Comparison of ENCODE assay signal across 17 cellular contexts in genomic region chr16:10834766-10835165, GRCh38. TPM values are rescaled to one million over a fixed set of nuclear protein-coding genes. Genes with fewer than 3 reads are reported as not detected.
DNase-seq lines count a peak whose midpoint lies in the region; ATAC-seq, FAIRE-seq and TF ChIP-seq lines count a peak whose summit lies in the region.
"Had no signal": no experiment of that assay in that cellular context is flagged by ENCODE, and none has a peak within 500 bp of the region (broad histone marks: within the 10 kb centered on the region; RNA-seq: fewer than 3 reads in every experiment).

No MANE protein-coding gene starts in this region.

- peaks cover 84% of the 10 kb centered on the region for H3K4me1 ChIP-seq in KMS-11 (ENCODE audit: low read depth, poor library complexity, severe bottlenecking)
- H3K4me1 ChIP-seq in upper lobe of right lung = peaks cover 2% of the 10 kb centered on the region
- H3K4me1 ChIP-seq in CD8-positive, alpha-beta T cell (ENCODE audit: insufficient read depth, low read length) = no peaks in the 10 kb centered on the region
- H3K4me1 ChIP-seq: A549, Caco-2 had no signal

- H3K27me3 ChIP-seq in KMS-11 (ENCODE audit: insufficient read depth, low read depth) = no peaks in the 10 kb centered on the region
- H3K27me3 ChIP-seq in upper lobe of right lung = no peaks in the 10 kb centered on the region
- no peaks in the 10 kb centered on the region for H3K27me3 ChIP-seq in CD8-positive, alpha-beta T cell (ENCODE audit: insufficient read depth, low read length)

- H3K27ac ChIP-seq in KMS-11 (no peak overlapping the region), upper lobe of right lung (no peak overlapping the region)
- no peak overlapping the region for H3K27ac ChIP-seq in CD8-positive, alpha-beta T cell (ENCODE audit: low read depth, low read length)
- H3K27ac ChIP-seq: A549, HL-60 had no signal

- no peaks in the 10 kb centered on the region for H3K79me2 ChIP-seq in KMS-11 (ENCODE audit: insufficient read depth, low read depth)

- no peak for ATAC-seq in upper lobe of right lung
- ATAC-seq in CD8-positive, alpha-beta T cell = no peak
- ATAC-seq: A549, GM23338 had no signal

- H3K27ac Mint-ChIP-seq in dendritic cell treated with granulocyte-macrophage colony-stimulating factor and Interleukin-4, amounts not matched to agents 40 ng/mL and 50 ng/mL, for 4 days = peak overlapping the region; percentile 88
- no peak overlapping the region for H3K27ac Mint-ChIP-seq in CD8-positive, alpha-beta T cell
- H3K27ac Mint-ChIP-seq: CD8-positive, alpha-beta memory T cell; GM23338 had no signal

- no peak overlapping the region for H3K9ac ChIP-seq in KMS-11

- no peaks in the 10 kb centered on the region for H4K20me1 ChIP-seq in KMS-11 (ENCODE audit: insufficient read depth)

- H3K27me3 Mint-ChIP-seq in dendritic cell treated with granulocyte-macrophage colony-stimulating factor and Interleukin-4, amounts not matched to agents 40 ng/mL and 50 ng/mL, for 4 days = no peaks in the 10 kb centered on the region
- H3K27me3 Mint-ChIP-seq in CD8-positive, alpha-beta T cell (ENCODE audit: low read depth) = peaks cover 6% of the 10 kb centered on the region

- FAIRE-seq in GM12891 (lab: Jason Lieb, UNC) = peak; percentile 58
- FAIRE-seq: A549 had no signal

- H3K4me3 ChIP-seq in KMS-11 (IDR thresholded peaks at IDR 0.05; ENCODE audit: insufficient read depth, low read depth, low read length) (no peak overlapping the region), upper lobe of right lung (no peak overlapping the region)
- H3K4me3 ChIP-seq in CD8-positive, alpha-beta T cell (ENCODE audit: low read depth, low read length) = no peak overlapping the region
- H3K4me3 ChIP-seq: A549, GM23338 had no signal

- H2AFZ ChIP-seq in KMS-11 (ENCODE audit: low read depth) = no peak overlapping the region
- H2AFZ ChIP-seq: GM23338 had no signal

- H3K36me3 ChIP-seq in KMS-11 (ENCODE audit: insufficient read depth) (no peaks in the 10 kb centered on the region), upper lobe of right lung (no peaks in the 10 kb centered on the region)
- H3K36me3 ChIP-seq in CD8-positive, alpha-beta T cell (ENCODE audit: insufficient read depth, low read length) = no peaks in the 10 kb centered on the region

- H3K9me3 ChIP-seq in upper lobe of right lung = no peaks in the 10 kb centered on the region
- no peaks in the 10 kb centered on the region for H3K9me3 ChIP-seq in CD8-positive, alpha-beta T cell (ENCODE audit: low read length)
- H3K9me3 ChIP-seq: A549, Caco-2 had no signal

- no peaks in the 10 kb centered on the region for H3K36me3 Mint-ChIP-seq in dendritic cell treated with granulocyte-macrophage colony-stimulating factor and Interleukin-4, amounts not matched to agents 40 ng/mL and 50 ng/mL, for 4 days (ENCODE audit: low read depth)
- no peaks in the 10 kb centered on the region for H3K36me3 Mint-ChIP-seq in CD8-positive, alpha-beta T cell
- H3K36me3 Mint-ChIP-seq: CD14-positive monocyte; CD8-positive, alpha-beta memory T cell had no signal

- peaks cover 73% of the 10 kb centered on the region for H3K4me1 Mint-ChIP-seq in dendritic cell treated with granulocyte-macrophage colony-stimulating factor and Interleukin-4, amounts not matched to agents 40 ng/mL and 50 ng/mL, for 4 days (ENCODE audit: low read depth)
- no peaks in the 10 kb centered on the region for H3K4me1 Mint-ChIP-seq in CD8-positive, alpha-beta T cell (ENCODE audit: low read depth)
- H3K4me1 Mint-ChIP-seq: CD8-positive, alpha-beta memory T cell had no signal

- CTCF ChIA-PET in CD8-positive, alpha-beta T cell (lab: Charles Lee) = no interaction called here

- TF ChIP-seq POLR2A in GM12891 (IDR thresholded peaks at IDR 0.05; ENCODE audit: low read depth, low read length) = no peak

- intact Hi-C loops in dendritic cell treated with granulocyte-macrophage colony-stimulating factor and Interleukin-4, amounts not matched to agents 40 ng/mL and 50 ng/mL, for 4 days (cut with micrococcal nuclease) = no loop called here
- intact Hi-C loops in upper lobe of right lung (cut with DNase I) = no loop called here
- intact Hi-C loops in CD8-positive, alpha-beta T cell (cut with DNase I, micrococcal nuclease) = no loop called here

- no peak for DNase-seq in GM12891 (ENCODE audit: insufficient read length, low spot score)
- peak; percentile 17 for DNase-seq in upper lobe of right lung
- no peak for DNase-seq in CD8-positive, alpha-beta T cell
- DNase-seq in NOMO-1 (lab: John Stamatoyannopoulos, UW; ENCODE audit: unreplicated experiment in 2 of 2) = no peak
- DNase-seq: Caco-2; CD8-positive, alpha-beta memory T cell; DMS53; GF-D8; H7 had no signal

- H3K9me3 Mint-ChIP-seq in dendritic cell treated with granulocyte-macrophage colony-stimulating factor and Interleukin-4, amounts not matched to agents 40 ng/mL and 50 ng/mL, for 4 days = no peaks in the 10 kb centered on the region
- no peaks in the 10 kb centered on the region for H3K9me3 Mint-ChIP-seq in CD8-positive, alpha-beta T cell
- H3K9me3 Mint-ChIP-seq: CD8-positive, alpha-beta memory T cell; GM23338 had no signal

- POLR2A ChIA-PET in CD8-positive, alpha-beta T cell (lab: Charles Lee) = no interaction called here

- H3K4me3 Mint-ChIP-seq in dendritic cell treated with granulocyte-macrophage colony-stimulating factor and Interleukin-4, amounts not matched to agents 40 ng/mL and 50 ng/mL, for 4 days = no peak overlapping the region
- no peak overlapping the region for H3K4me3 Mint-ChIP-seq in CD8-positive, alpha-beta T cell
- H3K4me3 Mint-ChIP-seq: CD14-positive monocyte; CD8-positive, alpha-beta memory T cell; GM23338 had no signal

- no peak for TF ChIP-seq CTCF in KMS-11 (conservative IDR thresholded peaks at IDR 0.05; ENCODE audit: low read depth, low read length)
- TF ChIP-seq CTCF in upper lobe of right lung (IDR thresholded peaks at IDR 0.05) = no peak
- TF ChIP-seq CTCF in CD8-positive, alpha-beta T cell (IDR thresholded peaks at IDR 0.05) = no peak

- peak overlapping the region; percentile 41 for H3K4me2 ChIP-seq in KMS-11
- H3K4me2 ChIP-seq: A549, GM23338 had no signal

TF ChIP-seq in GM12891, 5 proteins besides CTCF, POLR2A, EP300 and RAD21:
- TF ChIP-seq POLR2AphosphoS5 (IDR thresholded peaks at IDR 0.05; ENCODE audit: low read depth, low read length) (no peak), PAX5 (IDR thresholded peaks at IDR 0.05; ENCODE audit: insufficient read depth, low read length, severe bottlenecking) (no peak), SPI1 (IDR thresholded peaks at IDR 0.05; ENCODE audit: low read depth, low read length) (no peak), POU2F2 (IDR thresholded peaks at IDR 0.05; ENCODE audit: low read depth, low read length) (no peak), TAF1 (IDR thresholded peaks at IDR 0.05; ENCODE audit: low read depth, low read length) (no peak)
TF ChIP-seq in GM12891: peak in this region for 0.

RNA-seq across cellular contexts. Expression of gene TVP23A, which starts 16.2 kb away (rescaled TPM):
- polyA plus RNA-seq in GM12891 (2012; ENCODE audit: low read depth, missing spikeins) = 3.5 TPM
- 0.69 TPM for total RNA-seq in upper lobe of right lung
- total RNA-seq in CD8-positive, alpha-beta T cell = not detected
- total RNA-seq: Caco-2; CD8-positive, alpha-beta memory T cell had no signal
- polyA plus RNA-seq: AG04450, BJ had no signal

RNA-seq across cellular contexts. Expression of gene CIITA, which starts 42.2 kb away (rescaled TPM):
- polyA plus RNA-seq in GM12891 (2012; ENCODE audit: low read depth, missing spikeins) = 63.6 TPM
- 78.9 TPM for total RNA-seq in upper lobe of right lung
- total RNA-seq in CD8-positive, alpha-beta T cell = 1 to 10 TPM; 4.0 to 5.8 TPM
- total RNA-seq: H7 had no signal
- polyA plus RNA-seq: BJ had no signal

Comparison
In these comparisons a context has a peak if more than half of its experiments do, and no peak if none do; other contexts are left out.
1. RNA of gene CIITA, which starts 42.2 kb away (total RNA-seq): 78.9 TPM in upper lobe of right lung (single experiment); 4.0 to 5.8 TPM in CD8-positive, alpha-beta T cell; every median in the first group is over 10 times any median in the second.